Comparison of ENCODE assay signal across 14 cellular contexts in genomic region chr5:52998552-52999313, GRCh38. TPM values are rescaled to one million over a fixed set of nuclear protein-coding genes. Genes with fewer than 3 reads are reported as not detected.
A peak's percentile ranks its signal among the peaks of the same experiment; 100 is the strongest.
DNase-seq lines count a peak whose midpoint lies in the region; ATAC-seq and TF ChIP-seq lines count a peak whose summit lies in the region.
"Had no signal": no experiment of that assay in that cellular context is flagged by ENCODE, and none has a peak within 500 bp of the region (broad histone marks: within the 10 kb centered on the region; RNA-seq: fewer than 3 reads in every experiment).

No MANE protein-coding gene starts in this region.

- no peaks in the 10 kb centered on the region for H3K9me3 Mint-ChIP-seq in nephron progenitor cell

- no peak for DNase-seq in dorsolateral prefrontal cortex
- DNase-seq in COLO668 (lab: John Stamatoyannopoulos, UW; ENCODE audit: unreplicated experiment) = no peak
- DNase-seq in activated CD4-positive, alpha-beta T cell treated with anti-CD3 and anti-CD28 coated beads for 1 hour = no peak
- DNase-seq in nephron progenitor cell = no peak
- DNase-seq in head of caudate nucleus = no peak
- DNase-seq: activated naive CD4-positive, alpha-beta T cell treated with anti-CD3 and anti-CD28 coated beads, Interleukin-2, amount 10 ng/mL, durations not matched to agents 7 days and 5 days; AML-193; gastrocnemius medialis; OCI-M1 had no signal

- peaks cover 7% of the 10 kb centered on the region for H3K27me3 Mint-ChIP-seq in nephron progenitor cell (ENCODE audit: low read depth, poor library complexity)
- H3K27me3 Mint-ChIP-seq: activated naive CD4-positive, alpha-beta T cell treated with anti-CD3 and anti-CD28 coated beads, Interleukin-2, amount 10 ng/mL, durations not matched to agents 7 days and 5 days had no signal

- TF ChIP-seq CTCF in dorsolateral prefrontal cortex (IDR thresholded peaks at IDR 0.05 in 54 of 56, conservative IDR thresholded peaks at IDR 0.05 in 2 of 56; ENCODE audit: low read depth in 1 of 56, partially characterized antibody in 56 of 56) (no peak), nephron progenitor cell (IDR thresholded peaks at IDR 0.05) (no peak)

- no peaks in the 10 kb centered on the region for H3K4me1 Mint-ChIP-seq in nephron progenitor cell

- ATAC-seq in GM18498 (IDR thresholded peaks at IDR 0.05; ENCODE audit: unreplicated experiment) (peak; percentile 68), GM19395 (IDR thresholded peaks at IDR 0.05; ENCODE audit: unreplicated experiment) (peak; percentile 90), HG02938 (IDR thresholded peaks at IDR 0.05; ENCODE audit: unreplicated experiment) (peak; percentile 60)
- ATAC-seq: gastrocnemius medialis had no signal

- H3K27ac ChIP-seq in dorsolateral prefrontal cortex = peak overlapping the region; percentile 49 to 98 (median 93)
- H3K27ac ChIP-seq: cardiac muscle cell, gastrocnemius medialis, thoracic aorta had no signal

- intact Hi-C loops in dorsolateral prefrontal cortex (cut with DNase I) = loop anchor here in 1 of 2 donors (5.0 kb wide), 1 partner anchor 39 kb away; no protein-coding TSS in a partner anchor
- intact Hi-C loops in head of caudate nucleus (cut with DNase I) = no loop called here

- peak overlapping the region in 1 of 59 donors; percentile 3 for H3K4me3 ChIP-seq in dorsolateral prefrontal cortex
- H3K4me3 ChIP-seq: cardiac muscle cell, gastrocnemius medialis, thoracic aorta had no signal

- no peak overlapping the region for H3K27ac Mint-ChIP-seq in nephron progenitor cell
- H3K27ac Mint-ChIP-seq: activated naive CD4-positive, alpha-beta T cell treated with anti-CD3 and anti-CD28 coated beads, Interleukin-2, amount 10 ng/mL, durations not matched to agents 7 days and 5 days had no signal

- peaks cover 0 to 36% (median 7%) of the 10 kb centered on the region in 45 donors for H3K27me3 ChIP-seq in dorsolateral prefrontal cortex
- H3K27me3 ChIP-seq: gastrocnemius medialis had no signal

- no peaks in the 10 kb centered on the region for H3K36me3 Mint-ChIP-seq in nephron progenitor cell (ENCODE audit: low read depth)

- no peak overlapping the region for H3K4me3 Mint-ChIP-seq in nephron progenitor cell
- H3K4me3 Mint-ChIP-seq: activated naive CD4-positive, alpha-beta T cell treated with anti-CD3 and anti-CD28 coated beads, Interleukin-2, amount 10 ng/mL, durations not matched to agents 7 days and 5 days had no signal

RNA-seq across cellular contexts. Expression of gene ITGA2, which starts 9.6 kb away (rescaled TPM):
- total RNA-seq in dorsolateral prefrontal cortex = 10 to 100 TPM in 39 of 120 experiments, 1 to 10 TPM in 80, under 1 TPM in 1; 0.84 to 36.5 (median 7.3) TPM
